Comparison of ENCODE assay signal across 15 cellular contexts in genomic region chr15:50819344-50819743, GRCh38. TPM values are rescaled to one million over a fixed set of nuclear protein-coding genes. Genes with fewer than 3 reads are reported as not detected.
DNase-seq lines count a peak whose midpoint lies in the region; ATAC-seq and TF ChIP-seq lines count a peak whose summit lies in the region.
"Had no signal": no experiment of that assay in that cellular context is flagged by ENCODE, and none has a peak within 500 bp of the region (broad histone marks: within the 10 kb centered on the region; RNA-seq: fewer than 3 reads in every experiment).

No MANE protein-coding gene starts in this region.

- H3K9me3 ChIP-seq in SK-N-SH (no peaks in the 10 kb centered on the region), suprapubic skin (no peaks in the 10 kb centered on the region)
- H3K9me3 ChIP-seq: HAP-1 had no signal

- H3F3A ChIP-seq in SK-N-SH (replicated peaks; ENCODE audit: insufficient read depth), result peaks cover 9% of the 10 kb centered on the region

- no peaks in the 10 kb centered on the region for H3K36me3 Mint-ChIP-seq in mesothelial cell of epicardium

- intact Hi-C loops in posterior vena cava (cut with DNase I), result no loop called here

- no peaks in the 10 kb centered on the region for H3K9me2 ChIP-seq in SK-N-SH

- TF ChIP-seq EP300 in SK-N-SH (IDR thresholded peaks at IDR 0.05; ENCODE audit: borderline replicate concordance in 1 of 2, low read depth in 1 of 2, low read length in 1 of 2) (peak in 1 of 2 experiments; percentile 70; a peak in 1 of 4 replicates), suprapubic skin (IDR thresholded peaks at IDR 0.05) (no peak)

- POLR2A ChIA-PET in SK-N-SH (lab: Yijun Ruan, JAX), result no interaction called here

- H3K36me3 ChIP-seq in SK-N-SH (replicated peaks in 1 of 2; ENCODE audit: control insufficient read depth in 1 of 2, insufficient read depth in 2 of 2, low read length in 1 of 2), result no peaks in the 10 kb centered on the region
- no peaks in the 10 kb centered on the region for H3K36me3 ChIP-seq in suprapubic skin
- H3K36me3 ChIP-seq: HAP-1 had no signal

- H3K9ac ChIP-seq in SK-N-SH, result no peak overlapping the region

- H3K4me1 ChIP-seq in SK-N-SH (ENCODE audit: control insufficient read depth in 1 of 2, insufficient read depth in 2 of 2, low read depth in 1 of 2, low read length in 1 of 2) (peaks cover 4 to 5% of the 10 kb centered on the region in 2 experiments; a peak in 2 of 4 replicates), suprapubic skin (peaks cover 5% of the 10 kb centered on the region)

- DNase-seq in EH (ENCODE audit: low read depth) (peak; percentile 19), SK-N-SH (no peak), choroid plexus epithelial cell (ENCODE audit: low read depth) (peak; percentile 7), mesothelial cell of epicardium (ENCODE audit: low spot score in 2 of 2, unreplicated experiment in 2 of 2) (no peak), left lobe of liver (ENCODE audit: low spot score) (no peak), suprapubic skin (ENCODE audit: low spot score in 2 of 2) (no peak), posterior vena cava (ENCODE audit: low spot score) (no peak)
- DNase-seq: C1 segment of cervical spinal cord; CD4-positive, alpha-beta T cell; DMS79; EL; GDM1 had no signal

- peaks cover 9% of the 10 kb centered on the region for H3K9me3 Mint-ChIP-seq in mesothelial cell of epicardium
- H3K9me3 Mint-ChIP-seq: CD4-positive, alpha-beta T cell had no signal

- no peaks in the 10 kb centered on the region for H3K79me2 ChIP-seq in SK-N-SH (ENCODE audit: insufficient read depth)

- TF ChIP-seq CTCF in SK-N-SH (IDR thresholded peaks at IDR 0.05) (no peak), choroid plexus epithelial cell (conservative IDR thresholded peaks at IDR 0.05; ENCODE audit: low read depth, low read length) (no peak), mesothelial cell of epicardium (IDR thresholded peaks at IDR 0.05; ENCODE audit: unreplicated experiment) (no peak), suprapubic skin (IDR thresholded peaks at IDR 0.05) (no peak)

- no peak for TF ChIP-seq POLR2A in suprapubic skin (IDR thresholded peaks at IDR 0.05)

- peaks cover 23% of the 10 kb centered on the region for H3K4me1 Mint-ChIP-seq in mesothelial cell of epicardium
- H3K4me1 Mint-ChIP-seq: B cell had no signal

- H3K4me3 ChIP-seq in SK-N-SH (ENCODE audit: low read depth in 2 of 2, low read length in 1 of 2), result no peak overlapping the region
- no peak overlapping the region for H3K4me3 ChIP-seq in choroid plexus epithelial cell (ENCODE audit: low read depth, low read length)
- H3K4me3 ChIP-seq in suprapubic skin, result no peak overlapping the region
- H3K4me3 ChIP-seq: HAP-1 had no signal

- no peak overlapping the region for H2AFZ ChIP-seq in SK-N-SH (ENCODE audit: low read depth)

- H3K27me3 ChIP-seq in SK-N-SH (ENCODE audit: insufficient read depth) (no peaks in the 10 kb centered on the region), suprapubic skin (no peaks in the 10 kb centered on the region)

- H4K20me1 ChIP-seq in SK-N-SH (ENCODE audit: insufficient read depth), result no peaks in the 10 kb centered on the region

- peak overlapping the region; percentile 43 for H3K27ac Mint-ChIP-seq in mesothelial cell of epicardium
- H3K27ac Mint-ChIP-seq: B cell; CD4-positive, alpha-beta T cell had no signal

- peak overlapping the region; percentile 21 for H3K4me2 ChIP-seq in SK-N-SH

- CTCF ChIA-PET in SK-N-SH (lab: Yijun Ruan, JAX), result interaction anchor here (0.6 to 1.0 kb wide), 3 partner anchors 9 to 958 kb away, joined by 3 read pairs; no protein-coding TSS in a partner anchor

- ATAC-seq in left lobe of liver (no peak), HG02884 (IDR thresholded peaks at IDR 0.05; ENCODE audit: unreplicated experiment) (no peak)

- no peaks in the 10 kb centered on the region for H3K27me3 Mint-ChIP-seq in mesothelial cell of epicardium (ENCODE audit: low read depth)

- TF ChIP-seq RAD21 in SK-N-SH (IDR thresholded peaks at IDR 0.05; ENCODE audit: low read length), result no peak

- H3K4me3 Mint-ChIP-seq in mesothelial cell of epicardium, result no peak overlapping the region
- H3K4me3 Mint-ChIP-seq: B cell; CD4-positive, alpha-beta T cell had no signal

- H3K27ac ChIP-seq in SK-N-SH (ENCODE audit: low read depth in 2 of 2, low read length in 1 of 2) (peak overlapping the region; percentile 5 to 13; a peak in 2 of 4 replicates), suprapubic skin (no peak overlapping the region)

TF ChIP-seq in SK-N-SH, 30 proteins besides CTCF, POLR2A, EP300 and RAD21 (continues in another document):
- TF ChIP-seq GABPA (IDR thresholded peaks at IDR 0.05; ENCODE audit: low read depth), result no peak
- no peak for TF ChIP-seq USF1 (IDR thresholded peaks at IDR 0.05; ENCODE audit: borderline replicate concordance, low read depth)
- peak; percentile 94 for TF ChIP-seq PBX3 (IDR thresholded peaks at IDR 0.05)
- peak; percentile 79 for TF ChIP-seq JUND (IDR thresholded peaks at IDR 0.05)
- no peak for TF ChIP-seq TAF1 (IDR thresholded peaks at IDR 0.05; ENCODE audit: borderline replicate concordance, low read depth, low read length)
- TF ChIP-seq YY1 (IDR thresholded peaks at IDR 0.05; ENCODE audit: low read depth), result no peak
- no peak for TF ChIP-seq REST (IDR thresholded peaks at IDR 0.05; ENCODE audit: low read depth, low read length)
- no peak for TF ChIP-seq CHD2 (IDR thresholded peaks at IDR 0.05; ENCODE audit: low read length, partially characterized antibody)
- no peak for TF ChIP-seq MXI1 (IDR thresholded peaks at IDR 0.05; ENCODE audit: low read depth, low read length)
- peak; percentile 64; the same call in 1 of the 2 replicates for TF ChIP-seq RXRA (IDR thresholded peaks at IDR 0.05; ENCODE audit: borderline replicate concordance, low read depth)
- no peak for TF ChIP-seq ELF1 (IDR thresholded peaks at IDR 0.05)
- TF ChIP-seq NFIC (IDR thresholded peaks at IDR 0.05; ENCODE audit: borderline replicate concordance), result peak; percentile 56
- TF ChIP-seq RCOR1 (IDR thresholded peaks at IDR 0.05; ENCODE audit: low read length), result no peak
- peak; percentile 35 for TF ChIP-seq GATA2 (CRISPR knock-in tag; IDR thresholded peaks at IDR 0.05)
- TF ChIP-seq NRF1 (IDR thresholded peaks at IDR 0.05; ENCODE audit: low read depth, low read length), result no peak
- no peak for TF ChIP-seq SMC3 (IDR thresholded peaks at IDR 0.05; ENCODE audit: low read depth, low read length)
- TF ChIP-seq MEF2A (IDR thresholded peaks at IDR 0.05; ENCODE audit: borderline replicate concordance, low read depth), result peak; percentile 82
- TF ChIP-seq SIN3A (IDR thresholded peaks at IDR 0.05; ENCODE audit: borderline replicate concordance, low read depth, low read length), result no peak

RNA-seq across cellular contexts. Expression of gene SPPL2A, which starts 53.8 kb away (rescaled TPM):
- polyA plus RNA-seq in SK-N-SH (2012; rRNA removed), result 21.6 and 29.3 TPM in 2 replicates
- polyA plus RNA-seq in SK-N-SH (2012; cell fraction: cytosol; rRNA removed), result 24.5 and 24.8 TPM in 2 replicates
- 37.1 and 56.4 TPM in 2 replicates for polyA plus RNA-seq in SK-N-SH (2012; cell fraction: nucleus; rRNA removed)
- total RNA-seq in mesothelial cell of epicardium, result 53.7 to 58.9 TPM (median 56.4 TPM) in 3 replicates
- total RNA-seq in left lobe of liver, result 101 TPM
- 100 to 1,000 TPM; 156 to 228 (median 186) TPM for total RNA-seq in suprapubic skin
- 100 to 1,000 TPM in 1 of 2 donors, 10 to 100 TPM in 1; 98.9 to 108 TPM for total RNA-seq in posterior vena cava

Comparison
In these comparisons a context has a peak if more than half of its experiments do, and no peak if none do; other contexts are left out.
1. DNase-seq: peak in EH (single experiment) and choroid plexus epithelial cell (single experiment); none in SK-N-SH (single experiment), mesothelial cell of epicardium (0 of 2), left lobe of liver (single experiment), suprapubic skin (0 of 2) and posterior vena cava (single experiment).